ENCODE assay signal across 25 cellular contexts in the genomic region with DNA sequence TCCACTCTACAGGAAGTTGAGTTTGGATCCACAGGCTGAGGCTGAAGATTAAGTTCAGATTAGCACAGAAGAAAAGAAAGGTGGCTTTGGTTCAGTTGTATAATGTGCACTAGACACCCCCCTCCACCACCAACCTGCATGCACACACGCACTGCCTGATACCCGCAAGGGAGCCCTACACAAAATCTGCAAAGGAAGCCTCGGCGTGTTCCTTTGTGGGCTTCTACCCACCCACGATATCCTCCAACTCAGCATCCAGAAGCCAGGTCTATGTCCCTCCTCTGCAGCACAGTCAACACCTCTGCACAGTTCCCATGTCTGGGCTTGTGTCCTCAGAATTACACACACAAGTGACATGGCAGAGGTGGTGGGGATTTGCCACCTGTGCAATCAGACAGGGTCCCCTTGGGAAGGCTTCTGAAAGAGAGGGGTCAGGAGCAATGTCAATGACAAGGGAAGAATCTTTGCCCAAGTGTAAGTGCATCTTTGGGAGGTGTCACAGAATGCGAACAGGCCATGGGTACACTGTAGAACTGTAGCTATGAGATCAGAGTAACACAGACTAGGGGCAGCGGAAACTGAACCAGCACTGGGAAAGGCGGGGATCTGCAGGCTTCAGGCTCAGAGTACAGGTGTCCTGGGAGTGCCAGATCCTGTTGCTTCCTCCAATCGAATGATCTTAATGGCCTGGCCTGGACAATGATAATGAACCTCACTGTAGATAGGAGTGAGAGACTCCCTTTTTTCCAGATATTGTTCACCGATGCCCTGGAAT.
"Had no signal": no experiment of that assay in that cellular context is flagged by ENCODE, and none has a peak within 500 bp of the region (broad histone marks: within the 10 kb centered on the region; RNA-seq: fewer than 3 reads in every experiment).

No MANE protein-coding gene starts in this region.

- H3K4me1 ChIP-seq: Peyer's patch, SJCRH30 had no signal

- H2AFZ ChIP-seq: PC-9 had no signal

- H3K9me3 ChIP-seq: Peyer's patch, SJCRH30 had no signal

- H3K4me3 ChIP-seq: K562, PC-9, Peyer's patch, SJCRH30 had no signal

- H3K27me3 ChIP-seq: Peyer's patch, SJCRH30 had no signal

- H3K27ac ChIP-seq: HL-60, KMS-11, PC-9, Peyer's patch, SJCRH30 had no signal

- DNase-seq: Kasumi-1; MM.1S; NCI-H1092 treated with DMSO at 0.1 percent for 48 hours; NCI-H1436; NCI-H187; NCI-H2029; NCI-H2081 treated with DMSO at 0.1 percent for 48 hours; NCI-H2171; NCI-H226; NCI-H446; NCI-H510A; NCI-H524 treated with DMSO at 0.1 percent for 48 hours; NCI-H69; NCI-H774; NK-92 treated with Interleukin-12 subunit alpha and Interleukin-12 subunit beta, amount 100 ng/mL, for 24 hours; OCI-M1; PC-9; Peyer's patch; SHP77 treated with DMSO at 0.1 percent for 48 hours; SJCRH30 had no signal

- H3K36me3 ChIP-seq: Peyer's patch, SJCRH30 had no signal

- ATAC-seq: K562, Right ventricle myocardium inferior, SK-N-SH treated with all-trans-retinoic acid at 6 μM for 48 hours had no signal

- H3K4me2 ChIP-seq: KMS-11, PC-9 had no signal
